Comparison of ENCODE assay signal across 20 cellular contexts in genomic region chr21:41571938-41572510, GRCh38.
DNase-seq lines count a peak whose midpoint lies in the region; ATAC-seq and TF ChIP-seq lines count a peak whose summit lies in the region.
"Had no signal": no experiment of that assay in that cellular context is flagged by ENCODE, and none has a peak within 500 bp of the region (broad histone marks: within the 10 kb centered on the region; RNA-seq: fewer than 3 reads in every experiment).

No MANE protein-coding gene starts in this region.

- no peak overlapping the region for H3K27ac Mint-ChIP-seq in MCF 10A (ENCODE audit: low read depth, unreplicated experiment)
- H3K27ac Mint-ChIP-seq: T-helper 17 cell had no signal

- no peaks in the 10 kb centered on the region for H3K9me3 Mint-ChIP-seq in MCF 10A (ENCODE audit: unreplicated experiment)

- TF ChIP-seq CTCF in MCF 10A (IDR thresholded peaks at IDR 0.05; ENCODE audit: unreplicated experiment) = no peak
- TF ChIP-seq CTCF in breast epithelium (IDR thresholded peaks at IDR 0.05) = no peak
- TF ChIP-seq CTCF in mucosa of descending colon (IDR thresholded peaks at IDR 0.05) = no peak
- no peak for TF ChIP-seq CTCF in colonic mucosa (IDR thresholded peaks at IDR 0.05)

- H3K27me3 ChIP-seq in breast epithelium (no peaks in the 10 kb centered on the region), colonic mucosa (no peaks in the 10 kb centered on the region)

- ATAC-seq in mucosa of descending colon = peak; percentile 8
- ATAC-seq in GM18861 (IDR thresholded peaks at IDR 0.05; ENCODE audit: unreplicated experiment) = no peak
- no peak for ATAC-seq in GM19452 (IDR thresholded peaks at IDR 0.05; ENCODE audit: unreplicated experiment)
- ATAC-seq: GM12878, T-helper 17 cell had no signal

- no peak overlapping the region for H3K4me3 ChIP-seq in breast epithelium
- H3K4me3 ChIP-seq in mucosa of descending colon = no peak overlapping the region
- no peak overlapping the region for H3K4me3 ChIP-seq in colonic mucosa
- H3K4me3 ChIP-seq: GM12878 had no signal

- no peaks in the 10 kb centered on the region for H3K36me3 ChIP-seq in breast epithelium
- no peaks in the 10 kb centered on the region for H3K36me3 ChIP-seq in mucosa of descending colon (ENCODE audit: low read depth)
- H3K36me3 ChIP-seq in colonic mucosa = no peaks in the 10 kb centered on the region

- no peak overlapping the region for H3K4me3 Mint-ChIP-seq in MCF 10A (ENCODE audit: unreplicated experiment)
- H3K4me3 Mint-ChIP-seq: T-helper 17 cell had no signal

- no peaks in the 10 kb centered on the region for H3K4me1 ChIP-seq in breast epithelium
- H3K4me1 ChIP-seq in mucosa of descending colon (ENCODE audit: low read depth) = peaks cover 16% of the 10 kb centered on the region
- H3K4me1 ChIP-seq in colonic mucosa = peaks cover 2% of the 10 kb centered on the region

- DNase-seq in MCF 10A (ENCODE audit: unreplicated experiment) = peak; percentile 19
- no peak for DNase-seq in breast epithelium (ENCODE audit: low spot score in 2 of 2)
- peak; percentile 78 for DNase-seq in NAMALWA (ENCODE audit: low spot score)
- DNase-seq in SW480 (ENCODE audit: low spot score) = peak; percentile 59
- DNase-seq in mucosa of descending colon = peak in 1 of 3 donors; percentile 3
- no peak for DNase-seq in colonic mucosa
- DNase-seq: Calu3, IMR-90, NCI-H1048, NCI-H1417 treated with DMSO at 0.1 percent for 48 hours, NCI-H1694 treated with DMSO at 0.1 percent for 48 hours, NCI-H2227 treated with DMSO at 0.1 percent for 48 hours, NCI-H526 treated with DMSO at 0.1 percent for 48 hours, SK-N-SH, SW 1271, T-helper 17 cell had no signal

- no peak for TF ChIP-seq POLR2A in breast epithelium (IDR thresholded peaks at IDR 0.05)

- no peaks in the 10 kb centered on the region for H3K4me1 Mint-ChIP-seq in MCF 10A (ENCODE audit: insufficient read depth, unreplicated experiment)
- H3K4me1 Mint-ChIP-seq: T-helper 17 cell had no signal

- H3K36me3 Mint-ChIP-seq in MCF 10A (ENCODE audit: insufficient read depth, unreplicated experiment) = peaks cover 4% of the 10 kb centered on the region

- POLR2A ChIA-PET in MCF 10A (lab: Yijun Ruan, JAX) = no interaction called here

- intact Hi-C loops in MCF 10A (cut with micrococcal nuclease) (no loop called here), breast epithelium (cut with DNase I; ENCODE audit: low total_unique reads) (no loop called here), mucosa of descending colon (cut with DNase I, micrococcal nuclease) (no loop called here), colonic mucosa (cut with DNase I) (no loop called here)

- no peak overlapping the region for H3K9ac ChIP-seq in colonic mucosa (ENCODE audit: low read depth in 2 of 2, low read length in 2 of 2)
- H3K9ac ChIP-seq: KMS-11, SK-N-SH had no signal

- H3K27me3 Mint-ChIP-seq in MCF 10A (ENCODE audit: insufficient read depth, unreplicated experiment) = peaks cover 14% of the 10 kb centered on the region

- H3K27ac ChIP-seq in breast epithelium (no peak overlapping the region), colonic mucosa (no peak overlapping the region)
- H3K27ac ChIP-seq: KMS-11 had no signal

- BruUV-seq in MCF 10A (replicated peaks; lab: Mats Ljungman, UMichigan) = no TSS peak

- H3K9me3 ChIP-seq in breast epithelium (peaks cover under 1 to 13% of the 10 kb centered on the region in 2 donors), mucosa of descending colon (peaks cover 4% of the 10 kb centered on the region), colonic mucosa (no peaks in the 10 kb centered on the region)

- CTCF ChIA-PET in MCF 10A (lab: Yijun Ruan, JAX) = no interaction called here

Comparison
In these comparisons a context has a peak if more than half of its experiments do, and no peak if none do; other contexts are left out.
1. DNase-seq: peak in MCF 10A (single experiment), NAMALWA (single experiment) and SW480 (single experiment); none in breast epithelium (0 of 2) and colonic mucosa (single experiment).